Comparison of ENCODE assay signal across 23 cellular contexts in the genomic region with DNA sequence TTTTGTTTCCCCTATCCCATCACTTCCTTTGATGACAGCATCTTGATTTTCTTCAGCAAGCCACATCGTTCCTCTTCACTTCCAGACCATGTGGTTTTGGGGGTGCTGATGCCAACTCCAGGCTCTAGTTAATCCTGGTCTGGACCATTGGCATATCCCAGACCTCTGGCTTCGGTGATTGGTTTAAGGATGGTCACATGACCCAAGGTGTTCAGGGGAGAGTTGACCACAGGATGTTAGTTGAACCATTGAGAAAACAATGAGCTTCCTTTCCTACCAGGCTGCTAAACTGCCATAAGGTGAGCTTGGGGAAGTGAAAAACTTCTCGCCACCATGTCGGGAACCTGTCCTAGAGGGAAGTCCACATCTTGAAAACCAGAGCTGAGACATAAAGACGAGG.
DNase-seq lines count a peak whose midpoint lies in the region; ATAC-seq and TF ChIP-seq lines count a peak whose summit lies in the region.
"Had no signal": no experiment of that assay in that cellular context is flagged by ENCODE, and none has a peak within 500 bp of the region (broad histone marks: within the 10 kb centered on the region; RNA-seq: fewer than 3 reads in every experiment).

No MANE protein-coding gene starts in this region.

- CTCF ChIA-PET in WTC11 (lab: Charles Lee), result no interaction called here

- no peak overlapping the region for H3K4me2 ChIP-seq in H9 (ENCODE audit: insufficient read depth, insufficient read length, low read length)
- H3K4me2 ChIP-seq: A549 had no signal

- DNase-seq in H9, result no peak
- no peak for DNase-seq in WTC11 (ENCODE audit: low spot score)
- DNase-seq in esophagus muscularis mucosa (ENCODE audit: extremely low spot score), result peak; percentile 50
- peak; percentile 27 for DNase-seq in osteocyte (ENCODE audit: extremely low spot score, unreplicated experiment)
- DNase-seq in NCI-H2081 treated with DMSO at 0.1 percent for 48 hours (lab: John Stamatoyannopoulos, UW), result no peak
- DNase-seq in RKO (ENCODE audit: low spot score), result no peak
- DNase-seq: 8988T; ACHN; AML-193; BE2C; Calu3; CD4-positive, alpha-beta T cell; CD8-positive, alpha-beta memory T cell; DMS53; DMS79 treated with DMSO at 0.1 percent for 48 hours; GF-D8; GM23248; H7 had no signal

- H2BK5ac ChIP-seq in H9 (ENCODE audit: insufficient read length, low read length), result no peak overlapping the region

- no peak overlapping the region for H2AFZ ChIP-seq in H9 (ENCODE audit: low read length)
- H2AFZ ChIP-seq: GM23248 had no signal

- H3K23ac ChIP-seq in H9 (ENCODE audit: insufficient read length, low read depth, low read length), result no peak overlapping the region

- peaks cover 0 to 14% (median 3%) of the 10 kb centered on the region in 3 experiments; a peak in 2 of 7 replicates for H3K36me3 Mint-ChIP-seq in H9 (ENCODE audit: insufficient read depth in 1 of 3, low read depth in 3 of 3)
- H3K36me3 Mint-ChIP-seq in WTC11, result no peaks in the 10 kb centered on the region
- H3K36me3 Mint-ChIP-seq in osteocyte (ENCODE audit: unreplicated experiment), result no peaks in the 10 kb centered on the region
- H3K36me3 Mint-ChIP-seq: CD14-positive monocyte; CD8-positive, alpha-beta memory T cell had no signal

- TF ChIP-seq CTCF in H9 (conservative IDR thresholded peaks at IDR 0.05) (no peak), WTC11 (IDR thresholded peaks at IDR 0.05) (no peak), esophagus muscularis mucosa (IDR thresholded peaks at IDR 0.05) (no peak), osteocyte (IDR thresholded peaks at IDR 0.05) (no peak)

- H3K27ac ChIP-seq in H9 (ENCODE audit: insufficient read length, low read depth, low read length), result no peak overlapping the region
- H3K27ac ChIP-seq in esophagus muscularis mucosa (replicated peaks in 1 of 4), result no peak overlapping the region
- H3K27ac ChIP-seq: A549; BLaER1 treated with 17β-estradiol and CSF1 and Interleukin-3, amounts not matched to agents 10 nM and 100 nM; GM23248 had no signal

- H2BK12ac ChIP-seq in H9 (ENCODE audit: insufficient read length, low read depth, low read length), result no peak overlapping the region

- H3K14ac ChIP-seq in H9 (ENCODE audit: insufficient read depth, low read length), result no peak overlapping the region

- H3K27me3 ChIP-seq in H9 (ENCODE audit: insufficient read depth, low read length) (no peaks in the 10 kb centered on the region), esophagus muscularis mucosa (no peaks in the 10 kb centered on the region)
- H3K27me3 ChIP-seq: BE2C; BLaER1 treated with 17β-estradiol and CSF1 and Interleukin-3, amounts not matched to agents 10 nM and 100 nM had no signal

- H4K20me1 ChIP-seq in H9 (ENCODE audit: control insufficient read depth, insufficient read depth, insufficient read length), result no peaks in the 10 kb centered on the region
- H4K20me1 ChIP-seq: BLaER1 treated with 17β-estradiol and CSF1 and Interleukin-3, amounts not matched to agents 10 nM and 100 nM had no signal

- no peaks in the 10 kb centered on the region for H3K27me3 Mint-ChIP-seq in H9 (ENCODE audit: low read depth)
- H3K27me3 Mint-ChIP-seq in WTC11 (ENCODE audit: low read depth), result no peaks in the 10 kb centered on the region
- H3K27me3 Mint-ChIP-seq in osteocyte (ENCODE audit: unreplicated experiment), result no peaks in the 10 kb centered on the region

- no peak overlapping the region for H4K8ac ChIP-seq in H9 (replicated peaks; ENCODE audit: insufficient read length, low read depth, low read length)

- H3K27ac Mint-ChIP-seq in H9 (no peak overlapping the region; a peak in 1 of 7 replicates), WTC11 (no peak overlapping the region), osteocyte (ENCODE audit: unreplicated experiment) (no peak overlapping the region)
- H3K27ac Mint-ChIP-seq: CD14-positive monocyte; CD4-positive, alpha-beta T cell; CD8-positive, alpha-beta memory T cell had no signal

- no CpG with 5 or more reads among the region's 5 CpGs for WGBS in H9 (ENCODE audit: extremely low coverage, insufficient read length, low lambda C conversion rate)
- WGBS in esophagus muscularis mucosa, result 80% methylated on average over 5 of the region's 5 CpGs

- intact Hi-C loops in esophagus muscularis mucosa (cut with DNase I), result no loop called here

- H3K9ac ChIP-seq in H9 (ENCODE audit: extremely low read depth, insufficient read length, low read length), result no peak overlapping the region
- H3K9ac ChIP-seq: BLaER1 treated with 17β-estradiol and CSF1 and Interleukin-3, amounts not matched to agents 10 nM and 100 nM; GM23248 had no signal

- peak overlapping the region; percentile 83 for H2BK20ac ChIP-seq in H9 (ENCODE audit: low read depth, low read length, poor library complexity, severe bottlenecking)

- H3K4me1 ChIP-seq in H9 (ENCODE audit: insufficient read depth, low read length) (peaks cover 4% of the 10 kb centered on the region; the same call in 1 of the 2 replicates), esophagus muscularis mucosa (peaks cover 0 to 12% (median 5%) of the 10 kb centered on the region in 4 donors)
- H3K4me1 ChIP-seq: A549, BE2C had no signal

- H3K4me1 Mint-ChIP-seq in H9 (peaks cover 10 to 11% of the 10 kb centered on the region in 2 experiments), WTC11 (peaks cover 19% of the 10 kb centered on the region), osteocyte (ENCODE audit: unreplicated experiment) (peaks cover 16% of the 10 kb centered on the region)
- H3K4me1 Mint-ChIP-seq: CD14-positive monocyte; CD8-positive, alpha-beta memory T cell had no signal

- H4K5ac ChIP-seq in H9 (ENCODE audit: insufficient read length, low read depth, low read length), result no peak overlapping the region

- H3K56ac ChIP-seq in H9 (ENCODE audit: insufficient read length, low read depth, low read length), result no peak overlapping the region

- no peak overlapping the region for H2BK15ac ChIP-seq in H9 (ENCODE audit: low read depth, low read length)

- no peaks in the 10 kb centered on the region for H3K79me2 ChIP-seq in H9 (ENCODE audit: insufficient read depth, low read length)

- TF ChIP-seq EP300 in esophagus muscularis mucosa (IDR thresholded peaks at IDR 0.05), result no peak

- H3K79me1 ChIP-seq in H9 (ENCODE audit: insufficient read depth, low read depth, low read length, poor library complexity, severe bottlenecking), result no peaks in the 10 kb centered on the region

- POLR2A ChIA-PET in WTC11 (lab: Charles Lee), result no interaction called here

- no peak for TF ChIP-seq POLR2A in esophagus muscularis mucosa (IDR thresholded peaks at IDR 0.05; ENCODE audit: low read depth)

- no peak overlapping the region for H3T11ph ChIP-seq in H9 (ENCODE audit: low read length)

- no peak overlapping the region for H2AK5ac ChIP-seq in H9 (ENCODE audit: insufficient read length, low read length)

- ATAC-seq in WTC11 (no peak), HG02642 (IDR thresholded peaks at IDR 0.05; ENCODE audit: poor library complexity, unreplicated experiment) (no peak)
- ATAC-seq: A549, HCT116 had no signal

- no peak overlapping the region for H4K91ac ChIP-seq in H9 (ENCODE audit: insufficient read length, low read depth, low read length)

- no peak overlapping the region for H3K4me3 Mint-ChIP-seq in H9
- no peak overlapping the region for H3K4me3 Mint-ChIP-seq in WTC11
- no peak overlapping the region for H3K4me3 Mint-ChIP-seq in osteocyte (ENCODE audit: unreplicated experiment)
- H3K4me3 Mint-ChIP-seq: CD14-positive monocyte; CD4-positive, alpha-beta T cell; CD8-positive, alpha-beta memory T cell had no signal

- H3K23me2 ChIP-seq in H9 (ENCODE audit: insufficient read length, low read depth, low read length, poor library complexity, severe bottlenecking), result no peaks in the 10 kb centered on the region

- H3K4me3 ChIP-seq in esophagus muscularis mucosa, result no peak overlapping the region
- H3K4me3 ChIP-seq: A549; BLaER1 treated with 17β-estradiol and CSF1 and Interleukin-3, amounts not matched to agents 10 nM and 100 nM; GM23248 had no signal

- no peak overlapping the region for H3K18ac ChIP-seq in H9 (ENCODE audit: insufficient read length, low read depth, low read length)

- H3K9me3 ChIP-seq in H9 (ENCODE audit: control insufficient read depth, low read depth, low read length), result no peaks in the 10 kb centered on the region
- no peaks in the 10 kb centered on the region for H3K9me3 ChIP-seq in esophagus muscularis mucosa
- H3K9me3 ChIP-seq: A549; BE2C; BLaER1 treated with 17β-estradiol and CSF1 and Interleukin-3, amounts not matched to agents 10 nM and 100 nM had no signal

- no peaks in the 10 kb centered on the region for H3K36me3 ChIP-seq in esophagus muscularis mucosa
- H3K36me3 ChIP-seq: BE2C; BLaER1 treated with 17β-estradiol and CSF1 and Interleukin-3, amounts not matched to agents 10 nM and 100 nM had no signal

- H3K9me3 Mint-ChIP-seq in H9 (no peaks in the 10 kb centered on the region; a peak in 1 of 5 replicates), WTC11 (peaks cover 6% of the 10 kb centered on the region; the same call in 1 of the 2 replicates), osteocyte (ENCODE audit: unreplicated experiment) (peaks cover 4% of the 10 kb centered on the region)
- H3K9me3 Mint-ChIP-seq: CD4-positive, alpha-beta T cell; CD8-positive, alpha-beta memory T cell had no signal

- no peak overlapping the region for H3K4ac ChIP-seq in H9 (ENCODE audit: low read depth, low read length)

- no peak overlapping the region for H2BK120ac ChIP-seq in H9 (ENCODE audit: low read depth, low read length, poor library complexity, severe bottlenecking)

TF ChIP-seq in WTC11, 78 proteins besides CTCF, POLR2A, EP300 and RAD21 (continues in another document):
- no peak for TF ChIP-seq SMAD4 (CRISPR knock-in tag; IDR thresholded peaks at IDR 0.05)
- TF ChIP-seq MXD4 (CRISPR knock-in tag; IDR thresholded peaks at IDR 0.05; ENCODE audit: borderline replicate concordance), result no peak
- no peak for TF ChIP-seq GTF2I (CRISPR knock-in tag; conservative IDR thresholded peaks at IDR 0.05)
- TF ChIP-seq, protein P1, sequence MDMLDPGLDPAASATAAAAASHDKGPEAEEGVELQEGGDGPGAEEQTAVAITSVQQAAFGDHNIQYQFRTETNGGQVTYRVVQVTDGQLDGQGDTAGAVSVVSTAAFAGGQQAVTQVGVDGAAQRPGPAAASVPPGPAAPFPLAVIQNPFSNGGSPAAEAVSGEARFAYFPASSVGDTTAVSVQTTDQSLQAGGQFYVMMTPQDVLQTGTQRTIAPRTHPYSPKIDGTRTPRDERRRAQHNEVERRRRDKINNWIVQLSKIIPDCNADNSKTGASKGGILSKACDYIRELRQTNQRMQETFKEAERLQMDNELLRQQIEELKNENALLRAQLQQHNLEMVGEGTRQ (CRISPR knock-in tag; IDR thresholded peaks at IDR 0.05), result peak; percentile 75
- no peak for TF ChIP-seq ATF1 (CRISPR knock-in tag; IDR thresholded peaks at IDR 0.05)
- TF ChIP-seq SMAD3 (CRISPR knock-in tag; IDR thresholded peaks at IDR 0.05; ENCODE audit: borderline replicate concordance), result no peak

Comparison
In these comparisons a context has a peak if more than half of its experiments do, and no peak if none do; other contexts are left out.
1. DNase-seq: peak in esophagus muscularis mucosa (single experiment) and osteocyte (single experiment); none in H9 (single experiment), WTC11 (single experiment), NCI-H2081 treated with DMSO at 0.1 percent for 48 hours (single experiment) and RKO (single experiment).